8 cellular contexts compared by ENCODE assay signal in the genomic region with DNA sequence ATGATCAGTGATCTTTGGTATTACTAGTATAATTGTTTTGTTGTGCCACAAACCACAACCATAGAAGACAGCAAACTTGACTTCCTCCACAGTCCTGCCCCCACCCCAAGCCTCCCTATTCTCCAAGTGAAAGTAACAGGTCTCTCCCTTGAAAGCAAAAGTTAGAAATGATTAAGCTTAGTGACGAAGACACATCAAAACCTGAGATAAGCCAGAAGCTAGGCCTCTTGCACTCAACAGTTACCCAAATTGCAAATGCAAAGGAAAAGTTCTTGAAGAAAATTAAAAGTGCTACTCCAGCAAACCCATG. TPM values are rescaled to one million over a fixed set of nuclear protein-coding genes. Genes with fewer than 3 reads are reported as not detected.
DNase-seq lines count a peak whose midpoint lies in the region; ATAC-seq and TF ChIP-seq lines count a peak whose summit lies in the region.

No MANE protein-coding gene starts in this region.

- no peak overlapping the region for H3K27ac Mint-ChIP-seq in Caco-2 (ENCODE audit: unreplicated experiment)

- no peaks in the 10 kb centered on the region for H3K27me3 Mint-ChIP-seq in Caco-2 (ENCODE audit: insufficient read depth, unreplicated experiment)

- CTCF ChIA-PET in GM10248 (lab: Yijun Ruan, JAX), result interaction anchor here (0.7 to 3.6 kb wide), 2 partner anchors 17 to 36 kb away, joined by 3 to 38 read pairs; a partner anchor contains a TSS
- CTCF ChIA-PET in Caco-2 (lab: Charles Lee), result interaction anchor here (0.7 to 2.0 kb wide), 2 partner anchors 17 to 109 kb away, joined by 3 to 11 read pairs; a partner anchor contains a TSS

- ATAC-seq in HG02623 (IDR thresholded peaks at IDR 0.05; ENCODE audit: unreplicated experiment) (peak; percentile 61), lower lobe of right lung (peak; percentile 15 to 63), sciatic nerve (no peak)

- TF ChIP-seq CTCF in GM10248 (IDR thresholded peaks at IDR 0.05; ENCODE audit: control extremely low read depth, extremely low read depth, low read depth, missing control alignments), result no peak
- no peak for TF ChIP-seq CTCF in lower lobe of right lung (IDR thresholded peaks at IDR 0.05)
- no peak for TF ChIP-seq CTCF in Caco-2 (IDR thresholded peaks at IDR 0.05; ENCODE audit: insufficient read depth in 1 of 2, low read depth in 1 of 2, low read length in 1 of 2, severe bottlenecking in 1 of 2, unreplicated experiment in 1 of 2)

- H3K4me1 ChIP-seq in lower lobe of right lung, result peaks cover 61% of the 10 kb centered on the region
- H3K4me1 ChIP-seq in Caco-2, result no peaks in the 10 kb centered on the region; the same call in 1 of the 2 replicates

- H3K9me3 ChIP-seq in lower lobe of right lung, result no peaks in the 10 kb centered on the region
- no peaks in the 10 kb centered on the region for H3K9me3 ChIP-seq in Caco-2

- peak; percentile 72 for DNase-seq in GM10248 (ENCODE audit: extremely low spot score)
- DNase-seq in T-helper 2 cell, result peak in 4 of 5 experiments; percentile 38 to 93 (median 56)
- no peak for DNase-seq in lower lobe of right lung
- no peak for DNase-seq in Caco-2
- DNase-seq in cerebellum (ENCODE audit: low spot score), result no peak
- DNase-seq in sciatic nerve (ENCODE audit: low spot score), result no peak
- no peak for DNase-seq in RKO (ENCODE audit: low spot score)

- H3K36me3 Mint-ChIP-seq in Caco-2 (ENCODE audit: insufficient read depth, unreplicated experiment), result peaks cover 87% of the 10 kb centered on the region

- no peak overlapping the region for H3K27ac ChIP-seq in lower lobe of right lung

- POLR2A ChIA-PET in GM10248 (lab: Yijun Ruan, JAX) (interaction anchor here (0.7 kb wide), 1 partner anchor 16 kb away, joined by 6 read pairs; a partner anchor contains a TSS), Caco-2 (lab: Charles Lee) (no interaction called here)

- H3K36me3 ChIP-seq in lower lobe of right lung (peaks cover 66% of the 10 kb centered on the region), Caco-2 (ENCODE audit: control insufficient read depth, insufficient read depth, low read length) (peaks cover 4% of the 10 kb centered on the region)

- no TSS peak for BruUV-seq in Caco-2 (replicated peaks; lab: Mats Ljungman, UMichigan)

- no peak overlapping the region for H3K4me3 Mint-ChIP-seq in Caco-2 (ENCODE audit: unreplicated experiment)

- no peak overlapping the region for H3K4me3 ChIP-seq in lower lobe of right lung
- H3K4me3 ChIP-seq in Caco-2 (ENCODE audit: low read depth, low read length), result no peak overlapping the region

- H3K27me3 ChIP-seq in lower lobe of right lung (ENCODE audit: low read depth) (no peaks in the 10 kb centered on the region), Caco-2 (replicated peaks; ENCODE audit: control insufficient read depth, insufficient read depth, low read length) (no peaks in the 10 kb centered on the region)

- peaks cover 32% of the 10 kb centered on the region for H3K4me1 Mint-ChIP-seq in Caco-2 (ENCODE audit: low read depth, unreplicated experiment)

- H3K9me3 Mint-ChIP-seq in Caco-2 (ENCODE audit: unreplicated experiment), result no peaks in the 10 kb centered on the region

- intact Hi-C loops in lower lobe of right lung (cut with DNase I), result no loop called here
- intact Hi-C loops in Caco-2 (cut with micrococcal nuclease; ENCODE audit: unreplicated experiment), result no loop called here
- intact Hi-C loops in sciatic nerve (cut with DNase I), result no loop called here

RNA-seq across cellular contexts. Expression of a gene that starts 7.5 kb away (rescaled TPM):
- total RNA-seq in lower lobe of right lung, result 114 TPM
- total RNA-seq in Caco-2 (2022), result 268 and 288 TPM in 2 replicates
- total RNA-seq in cerebellum, result 98.9 TPM
- 122 TPM for total RNA-seq in sciatic nerve

RNA-seq across cellular contexts. Expression of a gene that starts 16.3 kb away (rescaled TPM):
- 13.4 TPM for total RNA-seq in lower lobe of right lung
- 29.4 and 29.8 TPM in 2 replicates for total RNA-seq in Caco-2 (2022)
- 8.5 TPM for total RNA-seq in cerebellum
- 10.6 TPM for total RNA-seq in sciatic nerve

RNA-seq across cellular contexts. Expression of a gene that starts 30.2 kb away (rescaled TPM):
- total RNA-seq in lower lobe of right lung (9.7 TPM), Caco-2 (2022) (29.2 and 31.1 TPM in 2 replicates), cerebellum (1.4 TPM), sciatic nerve (14.1 TPM)

Comparison
In these comparisons a context has a peak if more than half of its experiments do, and no peak if none do; other contexts are left out.
1. DNase-seq: peak in GM10248 (single experiment) and T-helper 2 cell (4 of 5); none in lower lobe of right lung (single experiment), Caco-2 (0 of 2), cerebellum (single experiment), sciatic nerve (single experiment) and RKO (single experiment).